In the genomic region with DNA sequence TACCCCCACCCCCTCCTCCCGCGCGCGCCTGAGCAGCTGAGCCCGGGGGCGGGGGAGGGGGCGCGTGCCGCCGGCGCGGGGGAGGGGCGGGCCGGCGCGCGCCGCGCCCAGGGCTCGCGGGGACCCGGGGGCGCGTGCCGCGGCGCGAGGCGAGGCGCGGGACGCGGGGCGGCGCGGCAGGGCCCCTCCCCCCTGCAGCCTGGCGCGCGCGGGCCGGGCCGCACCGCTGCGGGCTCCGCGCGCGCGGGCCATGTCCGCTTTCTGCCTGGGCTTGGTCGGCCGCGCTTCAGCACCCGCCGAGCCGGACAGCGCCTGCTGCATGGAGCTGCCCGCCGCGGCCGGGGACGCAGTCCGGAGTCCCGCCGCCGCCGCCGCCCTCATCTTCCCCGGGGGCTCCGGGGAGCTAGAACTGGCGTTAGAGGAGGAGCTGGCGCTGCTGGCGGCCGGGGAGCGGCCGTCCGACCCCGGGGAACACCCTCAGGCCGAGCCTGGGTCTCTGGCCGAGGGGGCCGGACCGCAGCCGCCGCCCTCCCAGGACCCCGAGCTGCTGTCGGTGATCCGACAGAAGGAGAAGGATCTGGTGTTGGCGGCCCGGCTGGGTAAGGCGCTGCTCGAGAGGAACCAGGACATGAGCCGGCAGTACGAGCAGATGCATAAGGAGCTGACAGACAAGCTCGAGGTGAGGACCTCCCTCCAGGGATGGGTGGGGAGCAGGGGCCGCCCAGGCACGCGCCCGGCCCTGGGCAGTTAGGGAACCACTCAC, we compare ENCODE assay signal across 1 cellular context.
TF ChIP-seq lines count a peak whose summit lies in the region.

No MANE protein-coding gene starts in this region.

TF ChIP-seq in H1, 55 proteins besides CTCF, POLR2A, EP300 and RAD21 (continued from another document):
- TF ChIP-seq, protein P1, sequence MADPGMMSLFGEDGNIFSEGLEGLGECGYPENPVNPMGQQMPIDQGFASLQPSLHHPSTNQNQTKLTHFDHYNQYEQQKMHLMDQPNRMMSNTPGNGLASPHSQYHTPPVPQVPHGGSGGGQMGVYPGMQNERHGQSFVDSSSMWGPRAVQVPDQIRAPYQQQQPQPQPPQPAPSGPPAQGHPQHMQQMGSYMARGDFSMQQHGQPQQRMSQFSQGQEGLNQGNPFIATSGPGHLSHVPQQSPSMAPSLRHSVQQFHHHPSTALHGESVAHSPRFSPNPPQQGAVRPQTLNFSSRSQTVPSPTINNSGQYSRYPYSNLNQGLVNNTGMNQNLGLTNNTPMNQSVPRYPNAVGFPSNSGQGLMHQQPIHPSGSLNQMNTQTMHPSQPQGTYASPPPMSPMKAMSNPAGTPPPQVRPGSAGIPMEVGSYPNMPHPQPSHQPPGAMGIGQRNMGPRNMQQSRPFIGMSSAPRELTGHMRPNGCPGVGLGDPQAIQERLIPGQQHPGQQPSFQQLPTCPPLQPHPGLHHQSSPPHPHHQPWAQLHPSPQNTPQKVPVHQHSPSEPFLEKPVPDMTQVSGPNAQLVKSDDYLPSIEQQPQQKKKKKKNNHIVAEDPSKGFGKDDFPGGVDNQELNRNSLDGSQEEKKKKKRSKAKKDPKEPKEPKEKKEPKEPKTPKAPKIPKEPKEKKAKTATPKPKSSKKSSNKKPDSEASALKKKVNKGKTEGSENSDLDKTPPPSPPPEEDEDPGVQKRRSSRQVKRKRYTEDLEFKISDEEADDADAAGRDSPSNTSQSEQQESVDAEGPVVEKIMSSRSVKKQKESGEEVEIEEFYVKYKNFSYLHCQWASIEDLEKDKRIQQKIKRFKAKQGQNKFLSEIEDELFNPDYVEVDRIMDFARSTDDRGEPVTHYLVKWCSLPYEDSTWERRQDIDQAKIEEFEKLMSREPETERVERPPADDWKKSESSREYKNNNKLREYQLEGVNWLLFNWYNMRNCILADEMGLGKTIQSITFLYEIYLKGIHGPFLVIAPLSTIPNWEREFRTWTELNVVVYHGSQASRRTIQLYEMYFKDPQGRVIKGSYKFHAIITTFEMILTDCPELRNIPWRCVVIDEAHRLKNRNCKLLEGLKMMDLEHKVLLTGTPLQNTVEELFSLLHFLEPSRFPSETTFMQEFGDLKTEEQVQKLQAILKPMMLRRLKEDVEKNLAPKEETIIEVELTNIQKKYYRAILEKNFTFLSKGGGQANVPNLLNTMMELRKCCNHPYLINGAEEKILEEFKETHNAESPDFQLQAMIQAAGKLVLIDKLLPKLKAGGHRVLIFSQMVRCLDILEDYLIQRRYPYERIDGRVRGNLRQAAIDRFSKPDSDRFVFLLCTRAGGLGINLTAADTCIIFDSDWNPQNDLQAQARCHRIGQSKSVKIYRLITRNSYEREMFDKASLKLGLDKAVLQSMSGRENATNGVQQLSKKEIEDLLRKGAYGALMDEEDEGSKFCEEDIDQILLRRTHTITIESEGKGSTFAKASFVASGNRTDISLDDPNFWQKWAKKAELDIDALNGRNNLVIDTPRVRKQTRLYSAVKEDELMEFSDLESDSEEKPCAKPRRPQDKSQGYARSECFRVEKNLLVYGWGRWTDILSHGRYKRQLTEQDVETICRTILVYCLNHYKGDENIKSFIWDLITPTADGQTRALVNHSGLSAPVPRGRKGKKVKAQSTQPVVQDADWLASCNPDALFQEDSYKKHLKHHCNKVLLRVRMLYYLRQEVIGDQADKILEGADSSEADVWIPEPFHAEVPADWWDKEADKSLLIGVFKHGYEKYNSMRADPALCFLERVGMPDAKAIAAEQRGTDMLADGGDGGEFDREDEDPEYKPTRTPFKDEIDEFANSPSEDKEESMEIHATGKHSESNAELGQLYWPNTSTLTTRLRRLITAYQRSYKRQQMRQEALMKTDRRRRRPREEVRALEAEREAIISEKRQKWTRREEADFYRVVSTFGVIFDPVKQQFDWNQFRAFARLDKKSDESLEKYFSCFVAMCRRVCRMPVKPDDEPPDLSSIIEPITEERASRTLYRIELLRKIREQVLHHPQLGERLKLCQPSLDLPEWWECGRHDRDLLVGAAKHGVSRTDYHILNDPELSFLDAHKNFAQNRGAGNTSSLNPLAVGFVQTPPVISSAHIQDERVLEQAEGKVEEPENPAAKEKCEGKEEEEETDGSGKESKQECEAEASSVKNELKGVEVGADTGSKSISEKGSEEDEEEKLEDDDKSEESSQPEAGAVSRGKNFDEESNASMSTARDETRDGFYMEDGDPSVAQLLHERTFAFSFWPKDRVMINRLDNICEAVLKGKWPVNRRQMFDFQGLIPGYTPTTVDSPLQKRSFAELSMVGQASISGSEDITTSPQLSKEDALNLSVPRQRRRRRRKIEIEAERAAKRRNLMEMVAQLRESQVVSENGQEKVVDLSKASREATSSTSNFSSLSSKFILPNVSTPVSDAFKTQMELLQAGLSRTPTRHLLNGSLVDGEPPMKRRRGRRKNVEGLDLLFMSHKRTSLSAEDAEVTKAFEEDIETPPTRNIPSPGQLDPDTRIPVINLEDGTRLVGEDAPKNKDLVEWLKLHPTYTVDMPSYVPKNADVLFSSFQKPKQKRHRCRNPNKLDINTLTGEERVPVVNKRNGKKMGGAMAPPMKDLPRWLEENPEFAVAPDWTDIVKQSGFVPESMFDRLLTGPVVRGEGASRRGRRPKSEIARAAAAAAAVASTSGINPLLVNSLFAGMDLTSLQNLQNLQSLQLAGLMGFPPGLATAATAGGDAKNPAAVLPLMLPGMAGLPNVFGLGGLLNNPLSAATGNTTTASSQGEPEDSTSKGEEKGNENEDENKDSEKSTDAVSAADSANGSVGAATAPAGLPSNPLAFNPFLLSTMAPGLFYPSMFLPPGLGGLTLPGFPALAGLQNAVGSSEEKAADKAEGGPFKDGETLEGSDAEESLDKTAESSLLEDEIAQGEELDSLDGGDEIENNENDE (IDR thresholded peaks at IDR 0.05; ENCODE audit: insufficient replicate concordance, low read length) = no peak
- TF ChIP-seq MAFK (IDR thresholded peaks at IDR 0.05; ENCODE audit: low read depth, low read length) (no peak), SRF (IDR thresholded peaks at IDR 0.05; ENCODE audit: low read depth, low read length) (no peak), GTF2F1 (IDR thresholded peaks at IDR 0.05; ENCODE audit: borderline replicate concordance, low read depth, low read length) (no peak), SAP30 (IDR thresholded peaks at IDR 0.05; ENCODE audit: insufficient read depth, insufficient replicate concordance, low read length) (no peak), SP1 (IDR thresholded peaks at IDR 0.05; ENCODE audit: low read depth, low read length) (no peak), HDAC2 (IDR thresholded peaks at IDR 0.05; ENCODE audit: borderline replicate concordance in 1 of 2, low read depth in 2 of 2, low read length in 2 of 2) (peak in 1 of 2 experiments; percentile 81; a peak in 2 of 4 replicates), TBP (IDR thresholded peaks at IDR 0.05; ENCODE audit: low read depth, low read length) (peak; percentile 39; the same call in 1 of the 2 replicates), YY1 (IDR thresholded peaks at IDR 0.05; ENCODE audit: low read depth, low read length) (0 out of 2 replicates have a peak, but pooled peaks have one; percentile 18), KDM1A (IDR thresholded peaks at IDR 0.05; ENCODE audit: borderline replicate concordance, low read length) (no peak), CREB1 (IDR thresholded peaks at IDR 0.05) (0 out of 2 replicates have a peak, but pooled peaks have one; percentile 39), RFX5 (IDR thresholded peaks at IDR 0.05; ENCODE audit: borderline replicate concordance, low read depth, low read length) (no peak), FOSL1 (IDR thresholded peaks at IDR 0.05; ENCODE audit: insufficient read depth, low read depth, low read length) (no peak), SUZ12 (IDR thresholded peaks at IDR 0.05; ENCODE audit: low read length) (no peak), TAF1 (IDR thresholded peaks at IDR 0.05; ENCODE audit: low read depth, low read length) (0 out of 2 replicates have a peak, but pooled peaks have one; percentile 19), EGR1 (IDR thresholded peaks at IDR 0.05; ENCODE audit: borderline replicate concordance, low read depth, low read length) (no peak), JUND (IDR thresholded peaks at IDR 0.05; ENCODE audit: low read length) (no peak), ZNF274 (IDR thresholded peaks at IDR 0.05; ENCODE audit: borderline replicate concordance, extremely low read depth, low read length) (no peak), CBX8 (IDR thresholded peaks at IDR 0.05; ENCODE audit: borderline replicate concordance, low read depth, low read length) (no peak), CHD2 (IDR thresholded peaks at IDR 0.05; ENCODE audit: low read length) (no peak), BACH1 (IDR thresholded peaks at IDR 0.05; ENCODE audit: low read length) (0 out of 2 replicates have a peak, but pooled peaks have one; percentile 15), ASH2L (IDR thresholded peaks at IDR 0.05; ENCODE audit: low read length) (peak; percentile 9)
- TF ChIP-seq, protein P2, sequence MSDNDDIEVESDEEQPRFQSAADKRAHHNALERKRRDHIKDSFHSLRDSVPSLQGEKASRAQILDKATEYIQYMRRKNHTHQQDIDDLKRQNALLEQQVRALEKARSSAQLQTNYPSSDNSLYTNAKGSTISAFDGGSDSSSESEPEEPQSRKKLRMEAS (IDR thresholded peaks at IDR 0.05) = peak; percentile 76
- TF ChIP-seq, protein P3, sequence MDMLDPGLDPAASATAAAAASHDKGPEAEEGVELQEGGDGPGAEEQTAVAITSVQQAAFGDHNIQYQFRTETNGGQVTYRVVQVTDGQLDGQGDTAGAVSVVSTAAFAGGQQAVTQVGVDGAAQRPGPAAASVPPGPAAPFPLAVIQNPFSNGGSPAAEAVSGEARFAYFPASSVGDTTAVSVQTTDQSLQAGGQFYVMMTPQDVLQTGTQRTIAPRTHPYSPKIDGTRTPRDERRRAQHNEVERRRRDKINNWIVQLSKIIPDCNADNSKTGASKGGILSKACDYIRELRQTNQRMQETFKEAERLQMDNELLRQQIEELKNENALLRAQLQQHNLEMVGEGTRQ (IDR thresholded peaks at IDR 0.05; ENCODE audit: low read length) = no peak
